Comparison of ENCODE assay signal across 10 cellular contexts in the genomic region with DNA sequence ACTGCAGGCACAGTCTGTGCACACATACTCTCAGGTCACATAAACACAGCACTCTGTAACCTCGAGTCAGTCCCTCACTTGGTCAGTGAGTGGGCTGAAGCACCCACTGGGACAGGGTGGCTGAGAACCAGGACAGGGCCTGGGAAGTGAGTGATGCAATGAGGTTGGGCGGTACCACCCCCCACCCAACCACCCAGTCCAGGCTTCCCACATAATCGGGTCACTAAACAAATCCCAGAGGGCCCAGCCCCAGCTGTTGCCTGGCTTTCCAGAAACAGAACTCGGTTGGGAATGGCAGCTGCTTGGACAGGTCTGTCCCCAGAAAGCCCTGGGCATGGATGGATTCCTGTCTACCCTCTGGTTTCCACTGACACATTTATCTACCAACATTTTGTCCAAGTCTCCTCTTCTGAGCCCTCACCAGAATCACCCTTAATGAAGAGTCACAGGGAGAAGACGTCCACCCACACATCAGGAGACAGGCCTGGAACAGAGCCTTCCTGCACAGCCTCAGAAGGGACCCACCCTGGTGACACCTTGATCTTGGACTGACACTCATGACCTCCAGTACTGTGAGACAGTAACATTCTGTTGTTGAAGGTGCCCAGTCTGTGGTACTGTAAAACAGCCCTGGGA. TPM values are rescaled to one million over a fixed set of nuclear protein-coding genes. Genes with fewer than 3 reads are reported as not detected.
DNase-seq lines count a peak whose midpoint lies in the region; ATAC-seq and TF ChIP-seq lines count a peak whose summit lies in the region.
"Not testable (repeated sequence)": the region's sequence is repeated elsewhere in the genome, so short reads cannot be mapped to it uniquely, and the experiment has no call there.
"Had no signal": no experiment of that assay in that cellular context is flagged by ENCODE, and none has a peak within 500 bp of the region (broad histone marks: within the 10 kb centered on the region; RNA-seq: fewer than 3 reads in every experiment).

No MANE protein-coding gene starts in this region.

- peaks cover 68% of the 10 kb centered on the region for H3K27me3 Mint-ChIP-seq in endodermal cell (ENCODE audit: insufficient read depth)
- peaks cover 18% of the 10 kb centered on the region for H3K27me3 Mint-ChIP-seq in nephron (ENCODE audit: low read depth)

- not testable (repeated sequence) for H3K4me1 ChIP-seq in endodermal cell (ENCODE audit: control insufficient read depth, insufficient read depth, low read length); lower lobe of right lung; testis
- H3K4me1 ChIP-seq in psoas muscle, result peaks cover 14% of the 10 kb centered on the region

- H3K4me3 Mint-ChIP-seq in endodermal cell (peak overlapping the region; percentile 6), nephron (peak overlapping the region; percentile 54 to 82 (median 78))

- WGBS in endodermal cell (ENCODE audit: insufficient coverage in 1 of 2, insufficient read length in 1 of 2), 2 experiments, result 84 to 92% methylated on average over 2 to 5 of the region's 5 CpGs
- whole genome bisulfite sequencing in psoas muscle, 3 donors, result 35 to 46% (median 38%) methylated on average over 5 of the region's 5 CpGs
- 59 to 83% methylated on average over 3 to 4 of the region's 5 CpGs for WGBS in testis, 2 donors

- DNase-seq in NCI-H82 (lab: John Stamatoyannopoulos, UW), result peak; percentile 82
- peak; percentile 52 for DNase-seq in activated CD8-positive, alpha-beta memory T cell treated with anti-CD3 and anti-CD28 coated beads for 24 hours
- peak; percentile 41 for DNase-seq in endodermal cell
- peak; percentile 14 for DNase-seq in lower lobe of right lung
- not testable (repeated sequence) for DNase-seq in psoas muscle
- peak; percentile 8 for DNase-seq in testis

- not testable (repeated sequence) for H3K9me3 Mint-ChIP-seq in endodermal cell, nephron

- TF ChIP-seq CTCF in endodermal cell (conservative IDR thresholded peaks at IDR 0.05); lower lobe of right lung (IDR thresholded peaks at IDR 0.05); nephron (IDR thresholded peaks at IDR 0.05; ENCODE audit: unreplicated experiment in 3 of 3); psoas muscle (IDR thresholded peaks at IDR 0.05); testis (IDR thresholded peaks at IDR 0.05): not testable (repeated sequence)

- H3K27ac Mint-ChIP-seq in endodermal cell, result not testable (repeated sequence)
- peak overlapping the region; percentile 26 to 78 (median 28) for H3K27ac Mint-ChIP-seq in nephron

- not testable (repeated sequence) for H3K36me3 ChIP-seq in endodermal cell (ENCODE audit: control insufficient read depth, insufficient read depth, low read length); lower lobe of right lung; psoas muscle (ENCODE audit: insufficient read depth in 1 of 2, low read depth in 1 of 2); testis (ENCODE audit: low read depth, missing control alignments)

- not testable (repeated sequence) for H3K9ac ChIP-seq in endodermal cell (ENCODE audit: extremely low read depth, low read length, poor library complexity, severe bottlenecking)

- TF ChIP-seq POLR2A in testis (IDR thresholded peaks at IDR 0.05), result not testable (repeated sequence)

- intact Hi-C loops in lower lobe of right lung (cut with DNase I); psoas muscle (cut with DNase I); testis (cut with DNase I; ENCODE audit: low total_unique reads): not testable (repeated sequence)

- H3K36me3 Mint-ChIP-seq in endodermal cell (ENCODE audit: low read depth); nephron (ENCODE audit: low read depth): not testable (repeated sequence)

- peaks cover 35% of the 10 kb centered on the region for H3K27me3 ChIP-seq in endodermal cell (ENCODE audit: control insufficient read depth, insufficient read depth, low read length, poor library complexity, severe bottlenecking)
- H3K27me3 ChIP-seq in lower lobe of right lung (ENCODE audit: low read depth), result peaks cover 26% of the 10 kb centered on the region
- H3K27me3 ChIP-seq in psoas muscle (ENCODE audit: insufficient read depth in 3 of 3, low read length in 2 of 3); testis: not testable (repeated sequence)

- not testable (repeated sequence) for H3K9me3 ChIP-seq in endodermal cell (ENCODE audit: control insufficient read depth, low read length); lower lobe of right lung; psoas muscle; testis

- ATAC-seq in lower lobe of right lung (peak in 1 of 2 donors; percentile 14), psoas muscle (peak in 2 of 4 donors; percentile 7 to 15)

- H3K4me3 ChIP-seq in endodermal cell (ENCODE audit: low read length); lower lobe of right lung; psoas muscle; testis: not testable (repeated sequence)

- H3K4me1 Mint-ChIP-seq in endodermal cell, result not testable (repeated sequence)
- peaks cover 42% of the 10 kb centered on the region for H3K4me1 Mint-ChIP-seq in nephron

- not testable (repeated sequence) for H3K27ac ChIP-seq in endodermal cell (ENCODE audit: low read depth, low read length); lower lobe of right lung; testis
- peak overlapping the region; percentile 95 for H3K27ac ChIP-seq in psoas muscle

RNA-seq across cellular contexts. Expression of gene USP6, which starts 8.4 kb away (rescaled TPM):
- total RNA-seq in endodermal cell (under 1 TPM; 0.13 TPM), lower lobe of right lung (0.30 TPM), psoas muscle (1 to 10 TPM in 1 of 4 donors, under 1 TPM in 3; 0.40 to 3.2 (median 0.41) TPM), testis (10 to 100 TPM; 25.1 to 50.4 TPM)
- 0.04 TPM for polyA plus RNA-seq in endodermal cell (2013, experiment 1 of 2)
- 0.04 TPM for polyA plus RNA-seq in endodermal cell (2013, experiment 2 of 2)
- polyA plus RNA-seq in psoas muscle (under 1 TPM; 0.05 to 0.37 (median 0.25) TPM), testis (ENCODE audit: insufficient read depth, low read depth, low replicate concordance) (19.3 TPM)
- total RNA-seq: Calu3, HT-29, RPMI7951 had no signal

RNA-seq across cellular contexts. Expression of gene ZNF232, which starts 12.6 kb away (rescaled TPM):
- total RNA-seq in endodermal cell (10 to 100 TPM; 27.2 to 32.1 TPM), lower lobe of right lung (11.4 TPM), psoas muscle (10 to 100 TPM in 1 of 4 donors, 1 to 10 TPM in 3; 5.8 to 12.2 (median 7.4) TPM), testis (10 to 100 TPM in 1 of 2 donors, 1 to 10 TPM in 1; 8.6 to 21.7 TPM)
- 27.0 TPM for polyA plus RNA-seq in endodermal cell (2013, experiment 1 of 2)
- polyA plus RNA-seq in endodermal cell (2013, experiment 2 of 2), result 28.5 TPM
- polyA plus RNA-seq in psoas muscle (10 to 100 TPM in 1 of 3 donors, 1 to 10 TPM in 2; 7.1 to 19.3 (median 8.0) TPM), testis (ENCODE audit: insufficient read depth, low read depth, low replicate concordance) (14.4 TPM)

RNA-seq across cellular contexts. Expression of gene ZFP3, which starts 46.0 kb away (rescaled TPM):
- 1 to 10 TPM in 1 of 2 donors, under 1 TPM in 1; 0.09 to 1.3 TPM for total RNA-seq in endodermal cell
- polyA plus RNA-seq in endodermal cell (2013, experiment 1 of 2), result 0.07 TPM
- polyA plus RNA-seq in endodermal cell (2013, experiment 2 of 2), result 0.21 TPM
- 7.1 TPM for total RNA-seq in lower lobe of right lung
- total RNA-seq in psoas muscle, result 10 to 100 TPM in 1 of 4 donors, 1 to 10 TPM in 3; 6.8 to 12.3 (median 8.0) TPM
- polyA plus RNA-seq in psoas muscle, result 10 to 100 TPM in 1 of 3 donors, 1 to 10 TPM in 2; 3.7 to 11.2 (median 3.9) TPM
- 1 to 10 TPM; 6.4 to 7.2 TPM for total RNA-seq in testis
- polyA plus RNA-seq in testis (ENCODE audit: insufficient read depth, low read depth, low replicate concordance), result 4.6 TPM
- total RNA-seq: Calu3 had no signal

Comparison
In these comparisons a context has a peak if more than half of its experiments do, and no peak if none do; other contexts are left out.
1. RNA of gene USP6, which starts 8.4 kb away (total RNA-seq): 25.1 to 50.4 TPM in testis; 0.40 to 3.2 TPM in psoas muscle, 0.30 TPM in lower lobe of right lung (single experiment) and 0.13 TPM in endodermal cell; every median in the first group is over 4 times any median in the second.